In the genomic region with DNA sequence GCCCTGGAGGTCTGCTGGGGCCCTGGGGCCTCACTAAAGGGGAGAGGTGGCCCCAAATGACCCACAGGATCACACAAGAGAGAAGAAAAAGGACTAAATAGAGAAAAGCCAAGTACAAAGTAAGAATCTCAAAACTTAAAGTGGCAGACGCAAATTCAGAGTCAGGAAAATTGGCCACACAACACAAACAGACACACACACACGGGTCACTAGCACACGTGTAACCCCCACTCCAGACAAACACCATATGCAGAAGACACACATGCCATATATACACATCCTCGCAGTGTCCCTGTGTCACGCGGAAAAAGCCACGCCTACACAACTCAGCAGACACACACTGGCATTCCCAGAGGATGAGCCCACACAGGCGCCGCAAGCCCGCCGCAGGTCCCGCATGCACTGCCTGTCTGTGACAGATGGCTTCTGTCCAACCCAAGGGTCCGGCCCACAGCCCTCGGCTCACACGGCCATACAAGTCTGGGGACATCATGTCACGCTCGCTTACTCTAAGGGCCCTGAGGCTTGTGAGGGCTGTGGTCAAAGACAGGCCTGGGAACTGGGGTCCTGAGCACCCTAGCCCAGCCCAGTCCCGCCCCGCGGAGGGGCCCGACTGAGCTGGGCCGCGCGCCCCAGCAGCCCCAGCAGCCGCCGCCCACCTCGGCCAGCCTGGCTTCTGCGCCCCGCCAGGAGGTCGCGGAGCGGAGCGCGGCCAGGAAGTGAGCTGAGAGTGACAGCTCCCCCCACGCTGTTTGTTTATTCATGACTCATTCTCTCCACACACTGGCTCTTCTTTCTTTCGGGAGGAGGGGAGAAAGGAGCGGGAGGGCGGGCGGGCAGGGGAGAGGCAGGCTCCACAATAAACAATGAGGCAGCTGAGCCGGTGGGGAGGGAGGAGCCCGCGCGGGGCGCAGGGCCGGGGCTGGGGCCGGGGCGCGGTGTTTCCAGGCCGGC, we compare ENCODE assay signal across 8 cellular contexts.
DNase-seq lines count a peak whose midpoint lies in the region; ATAC-seq and TF ChIP-seq lines count a peak whose summit lies in the region.

No MANE protein-coding gene starts in this region.

- H3K27ac ChIP-seq in adrenal gland, result peak overlapping the region; percentile 92 to 100 (median 99)
- peak overlapping the region; percentile 88 for H3K27ac ChIP-seq in trophoblast cell (ENCODE audit: low read depth, low read length)
- H3K27ac ChIP-seq in tibial artery, result peak overlapping the region; percentile 97 to 100

- H2AFZ ChIP-seq in trophoblast cell (ENCODE audit: insufficient read depth, low read length, poor library complexity), result peak overlapping the region; percentile 19

- H4K8ac ChIP-seq in trophoblast cell (ENCODE audit: low read depth, low read length), result peak overlapping the region; percentile 61

- H3K14ac ChIP-seq in trophoblast cell (ENCODE audit: low read length), result peak overlapping the region; percentile 74

- H4K91ac ChIP-seq in trophoblast cell (ENCODE audit: low read depth, low read length), result peak overlapping the region; percentile 82

- H3K36me3 ChIP-seq in adrenal gland (replicated peaks in 1 of 2), result no peaks in the 10 kb centered on the region
- H3K36me3 ChIP-seq in trophoblast cell (ENCODE audit: control insufficient read depth in 1 of 2, insufficient read depth in 2 of 2, low read length in 2 of 2), result no peaks in the 10 kb centered on the region
- no peaks in the 10 kb centered on the region for H3K36me3 ChIP-seq in tibial artery

- H2BK5ac ChIP-seq in trophoblast cell (ENCODE audit: low read depth, low read length, poor library complexity), result peak overlapping the region; percentile 57

- peak overlapping the region; percentile 61 for H3K4me2 ChIP-seq in trophoblast cell (ENCODE audit: low read length)

- H3K23ac ChIP-seq in trophoblast cell (ENCODE audit: low read length), result no peak overlapping the region

- H3K4me1 ChIP-seq in adrenal gland (replicated peaks in 1 of 2), result peaks cover 43% of the 10 kb centered on the region in 2 donors
- H3K4me1 ChIP-seq in trophoblast cell (ENCODE audit: control insufficient read depth in 1 of 2, insufficient read depth in 2 of 2, low read length in 2 of 2), result peaks cover 28 to 35% of the 10 kb centered on the region in 2 experiments
- peaks cover 7 to 32% (median 24%) of the 10 kb centered on the region in 4 donors for H3K4me1 ChIP-seq in tibial artery

- H2BK120ac ChIP-seq in trophoblast cell (ENCODE audit: insufficient read depth, low read length, poor library complexity), result peak overlapping the region; percentile 71

- intact Hi-C loops in adrenal gland (cut with DNase I) (loop anchor here in 1 of 2 donors (10.0 kb wide), 1 partner anchor 92 kb away; the partner anchor contains the start of gene ZMIZ1), cardiac septum (cut with DNase I) (loop anchor here (2.0 to 10.0 kb wide), 4 partner anchors 20 to 758 kb away; no protein-coding TSS in a partner anchor), tibial artery (cut with DNase I; ENCODE audit: low total_unique reads) (loop anchor here (2.0 to 10.0 kb wide), 3 partner anchors 98 to 184 kb away; no protein-coding TSS in a partner anchor)

- H3K4me3 ChIP-seq in GM12865 (ENCODE audit: low read depth, low read length) (peak overlapping the region; percentile 59), adrenal gland (peak overlapping the region in 3 of 4 donors; percentile 4 to 52 (median 23)), trophoblast cell (ENCODE audit: low read depth, low read length) (peak overlapping the region; percentile 51), tibial artery (peak overlapping the region; percentile 56 to 65)

- peak; percentile 90 for ATAC-seq in HG02759 (IDR thresholded peaks at IDR 0.05; ENCODE audit: unreplicated experiment)

- peak overlapping the region; percentile 84 for H2BK12ac ChIP-seq in trophoblast cell (ENCODE audit: low read length)

- H3K79me2 ChIP-seq in trophoblast cell (ENCODE audit: control insufficient read depth, insufficient read depth, low read length, poor library complexity), result peaks cover 6% of the 10 kb centered on the region

- peak overlapping the region; percentile 48 for H3K4ac ChIP-seq in trophoblast cell (ENCODE audit: low read depth, low read length)

- H4K12ac ChIP-seq in trophoblast cell (ENCODE audit: low read depth, low read length), result peak overlapping the region; percentile 10

- TF ChIP-seq POLR2A in adrenal gland (IDR thresholded peaks at IDR 0.05), result peak; percentile 73 to 85

- peak overlapping the region; percentile 51 for H2AK5ac ChIP-seq in trophoblast cell (ENCODE audit: low read length)

- TF ChIP-seq CTCF in GM12865 (IDR thresholded peaks at IDR 0.05; ENCODE audit: insufficient read depth, low read depth, low read length, missing control alignments) (no peak), adrenal gland (IDR thresholded peaks at IDR 0.05) (peak in 3 of 6 experiments; percentile 12 to 25 (median 14)), tibial artery (IDR thresholded peaks at IDR 0.05) (no peak)

- H3K27me3 ChIP-seq in adrenal gland (no peaks in the 10 kb centered on the region), trophoblast cell (ENCODE audit: insufficient read depth, low read length) (no peaks in the 10 kb centered on the region), tibial artery (no peaks in the 10 kb centered on the region)

- H3K18ac ChIP-seq in trophoblast cell (ENCODE audit: low read length), result peak overlapping the region; percentile 71

- 2 to 8% (median 3%) methylated on average over 7 to 48 of the region's 49 CpGs for WGBS in adrenal gland, 4 donors
- whole genome bisulfite sequencing in trophoblast cell (ENCODE audit: extremely low coverage, insufficient coverage, insufficient read length), result no CpG with 5 or more reads among the region's 49 CpGs

- DNase-seq in GM12865 (ENCODE audit: low read depth) (peak; percentile 80), NCI-H1105 treated with DMSO at 0.1 percent for 48 hours (lab: John Stamatoyannopoulos, UW) (peak; percentile 77), SW 1271 (lab: John Stamatoyannopoulos, UW) (peak; percentile 69 to 84), adrenal gland (peak; percentile 81 to 95 (median 89)), cardiac septum (ENCODE audit: low spot score) (peak; percentile 91), trophoblast cell (peak; percentile 96 to 98), tibial artery (peak; percentile 80 to 92)

- H3K9me3 ChIP-seq in adrenal gland (replicated peaks in 1 of 3) (no peaks in the 10 kb centered on the region), trophoblast cell (ENCODE audit: insufficient read depth, low read depth, low read length) (no peaks in the 10 kb centered on the region), tibial artery (no peaks in the 10 kb centered on the region)

- peaks cover 16% of the 10 kb centered on the region for H3K79me1 ChIP-seq in trophoblast cell (ENCODE audit: low read length)

- no peak overlapping the region for H3K9ac ChIP-seq in trophoblast cell (ENCODE audit: low read length)

Comparison
In these comparisons a context has a peak if more than half of its experiments do, and no peak if none do; other contexts are left out.
1. Peak in every context shown above with its lines: DNase-seq, ATAC-seq, H3K4me3 ChIP-seq and H3K27ac ChIP-seq.